In genomic region chr2:3677436-3677835, GRCh38 we compare ENCODE assay signal across 40 cellular contexts. TPM values are rescaled to one million over a fixed set of nuclear protein-coding genes. Genes with fewer than 3 reads are reported as not detected.
"Had no signal": no experiment of that assay in that cellular context is flagged by ENCODE, and none has a peak within 500 bp of the region (broad histone marks: within the 10 kb centered on the region; RNA-seq: fewer than 3 reads in every experiment).

No MANE protein-coding gene starts in this region.

- H3K27ac Mint-ChIP-seq: activated B cell treated with CpG ODN at 0.5 μM for 24 hours; activated CD4-positive, alpha-beta memory T cell treated with anti-CD3 and anti-CD28 coated beads for 36 hours; activated CD4-positive, alpha-beta T cell treated with anti-CD3 and anti-CD28 coated beads, Interleukin-2, amount 10 ng/mL, durations not matched to agents 24 days and 14 days; activated CD8-positive, alpha-beta T cell treated with anti-CD3 and anti-CD28 coated beads for 36 hours; activated naive CD4-positive, alpha-beta T cell treated with anti-CD3 and anti-CD28 coated beads, Interleukin-2, amount 10 ng/mL, durations not matched to agents 7 days and 5 days; activated naive CD4-positive, alpha-beta T cell treated with anti-CD3 and anti-CD28 coated beads, Interleukin-2, amount 50 U/mL, for 24 hours; activated naive CD8-positive, alpha-beta T cell; activated naive CD8-positive, alpha-beta T cell treated with anti-CD3 and anti-CD28 coated beads, Interleukin-2, amount 10 ng/mL, durations not matched to agents 7 days and 5 days; activated naive CD8-positive, alpha-beta T cell treated with anti-CD3 and anti-CD28 coated beads, Interleukin-2, amount 50 U/mL, for 24 hours; activated T-cell treated with anti-CD3 and anti-CD28 coated beads, Interleukin-2, amount 50 U/mL, for 72 hours; activated T-helper 1 cell treated with anti-CD3 and anti-CD28 coated beads, Interleukin-12 subunit alpha, Interleukin-12 subunit beta, Interleukin-2, Interleukin-4 antibody, amounts not matched to agents 30 ng/mL and 10 ng/mL and 1 ng/mL, durations not matched to agents 14 hours and 24 hours and 36 hours; activated T-helper 2 cell treated with anti-CD3 and anti-CD28 coated beads, Interferon-gamma antibody, Interleukin-2, Interleukin-4, amounts not matched to agents 10 μg/mL and 5 μg/mL and 100 μg/mL, durations not matched to agents 14 hours and 24 hours and 36 hours; brain; T-helper 1 cell treated with Interleukin-12 subunit alpha and Interleukin-12 subunit beta and Interleukin-4 antibody, amounts not matched to agents 30 μg/mL and 1 μg/mL, for 36 hours; T-helper 2 cell treated with Interferon-gamma antibody and Interleukin-4, amounts not matched to agents 5 μg/mL and 100 μg/mL, for 36 hours had no signal

- ATAC-seq: activated CD8-positive, alpha-beta T cell treated with anti-CD3 and anti-CD28 coated beads for 36 hours; activated naive CD8-positive, alpha-beta T cell treated with anti-CD3 and anti-CD28 coated beads, Interleukin-2, amount 50 U/mL, for 24 hours; activated T-cell treated with anti-CD3 and anti-CD28 coated beads, Interleukin-2, amount 50 U/mL, for 4 hours; activated T-cell treated with anti-CD3 and anti-CD28 coated beads, Interleukin-2, amount 50 U/mL, for 72 hours had no signal

- H3K4me3 ChIP-seq: ascending aorta, cardiac muscle cell had no signal

- H3K27me3 ChIP-seq: ascending aorta, cardiac muscle cell had no signal

- H3K9me3 Mint-ChIP-seq: activated B cell treated with CpG ODN at 0.5 μM for 24 hours; activated CD4-positive, alpha-beta memory T cell treated with anti-CD3 and anti-CD28 coated beads for 36 hours; activated CD4-positive, alpha-beta T cell treated with anti-CD3 and anti-CD28 coated beads, Interleukin-2, amount 10 ng/mL, durations not matched to agents 24 days and 14 days; activated CD8-positive, alpha-beta T cell treated with anti-CD3 and anti-CD28 coated beads for 36 hours; activated naive CD4-positive, alpha-beta T cell treated with anti-CD3 and anti-CD28 coated beads, Interleukin-2, amount 10 ng/mL, durations not matched to agents 7 days and 5 days; activated naive CD4-positive, alpha-beta T cell treated with anti-CD3 and anti-CD28 coated beads, Interleukin-2, amount 50 U/mL, for 24 hours; activated naive CD8-positive, alpha-beta T cell treated with anti-CD3 and anti-CD28 coated beads, Interleukin-2, amount 10 ng/mL, durations not matched to agents 7 days and 5 days; activated naive CD8-positive, alpha-beta T cell treated with anti-CD3 and anti-CD28 coated beads, Interleukin-2, amount 50 U/mL, for 24 hours; activated T-cell treated with anti-CD3 and anti-CD28 coated beads, Interleukin-2, amount 50 U/mL, for 4 hours; activated T-cell treated with anti-CD3 and anti-CD28 coated beads, Interleukin-2, amount 50 U/mL, for 72 hours; activated T-helper 1 cell treated with anti-CD3 and anti-CD28 coated beads, Interleukin-12 subunit alpha, Interleukin-12 subunit beta, Interleukin-2, Interleukin-4 antibody, amounts not matched to agents 30 ng/mL and 10 ng/mL and 1 ng/mL, durations not matched to agents 14 hours and 24 hours and 36 hours; activated T-helper 2 cell treated with anti-CD3 and anti-CD28 coated beads, Interferon-gamma antibody, Interleukin-2, Interleukin-4, amounts not matched to agents 10 μg/mL and 5 μg/mL and 100 μg/mL, durations not matched to agents 14 hours and 24 hours and 36 hours; brain; central memory CD8-positive, alpha-beta T cell; T-helper 1 cell treated with Interleukin-12 subunit alpha and Interleukin-12 subunit beta and Interleukin-4 antibody, amounts not matched to agents 30 μg/mL and 1 μg/mL, for 36 hours; T-helper 2 cell treated with Interferon-gamma antibody and Interleukin-4, amounts not matched to agents 5 μg/mL and 100 μg/mL, for 36 hours had no signal

- H3K27ac ChIP-seq: ascending aorta, cardiac muscle cell, VCaP had no signal

- H3K4me1 Mint-ChIP-seq: activated B cell treated with CpG ODN at 0.5 μM for 24 hours; activated CD4-positive, alpha-beta T cell treated with anti-CD3 and anti-CD28 coated beads, Interleukin-2, amount 10 ng/mL, durations not matched to agents 24 days and 14 days; activated naive CD4-positive, alpha-beta T cell treated with anti-CD3 and anti-CD28 coated beads, Interleukin-2, amount 10 ng/mL, durations not matched to agents 7 days and 5 days; activated naive CD4-positive, alpha-beta T cell treated with anti-CD3 and anti-CD28 coated beads, Interleukin-2, amount 50 U/mL, for 24 hours; activated naive CD8-positive, alpha-beta T cell treated with anti-CD3 and anti-CD28 coated beads, Interleukin-2, amount 10 ng/mL, durations not matched to agents 7 days and 5 days; activated naive CD8-positive, alpha-beta T cell treated with anti-CD3 and anti-CD28 coated beads, Interleukin-2, amount 50 U/mL, for 24 hours; central memory CD8-positive, alpha-beta T cell had no signal

- DNase-seq: activated B cell treated with CpG ODN at 0.5 μM for 24 hours; activated CD4-positive, alpha-beta memory T cell treated with anti-CD3 and anti-CD28 coated beads for 36 hours; activated CD4-positive, alpha-beta T cell treated with anti-CD3 and anti-CD28 coated beads for 4 hours; activated CD4-positive, alpha-beta T cell treated with anti-CD3 and anti-CD28 coated beads, Interleukin-2, amount 10 ng/mL, durations not matched to agents 24 days and 14 days; activated CD4-positive, alpha-beta T cell treated with anti-CD3 and anti-CD28 coated beads, Interleukin-2, amount 50 U/mL, for 1 hour; activated CD4-positive, alpha-beta T cell treated with anti-CD3 and anti-CD28 coated beads, Interleukin-2, amount 50 U/mL, for 4 hours; activated CD4-positive, CD25-positive, alpha-beta regulatory T cell treated with anti-CD3 and anti-CD28 coated beads, Interleukin-2, amount 50 U/mL, for 72 hours; activated CD8-positive, alpha-beta memory T cell treated with anti-CD3 and anti-CD28 coated beads, Interleukin-2, amount 50 U/mL, for 4 hours; activated CD8-positive, alpha-beta T cell treated with anti-CD3 and anti-CD28 coated beads for 36 hours; activated effector memory CD4-positive, alpha-beta T cell treated with Interleukin-2 at 50 U/mL for 16 hours; activated gamma-delta T cell; activated naive CD4-positive, alpha-beta T cell treated with anti-CD3 and anti-CD28 coated beads, Interleukin-2, amount 10 ng/mL, durations not matched to agents 7 days and 5 days; activated naive CD4-positive, alpha-beta T cell treated with Interleukin-2 at 50 U/mL for 16 hours; activated naive CD8-positive, alpha-beta T cell treated with anti-CD3 and anti-CD28 coated beads, Interleukin-2, amount 10 ng/mL, durations not matched to agents 7 days and 5 days; activated naive CD8-positive, alpha-beta T cell treated with anti-CD3 and anti-CD28 coated beads, Interleukin-2, amount 50 U/mL, for 24 hours; activated T-cell treated with anti-CD3 and anti-CD28 coated beads for 4 hours; activated T-cell treated with anti-CD3 and anti-CD28 coated beads, Interleukin-2, amount 50 U/mL, for 1 hour; activated T-cell treated with anti-CD3 and anti-CD28 coated beads, Interleukin-2, amount 50 U/mL, for 4 hours; activated T-cell treated with anti-CD3 and anti-CD28 coated beads, Interleukin-2, amount 50 U/mL, for 72 hours; amygdala; anterior cingulate cortex; caudate nucleus; cerebellar nuclear complex; T-helper 1 cell; T-helper 2 cell; T-helper 9 cell had no signal

- H3K9me3 ChIP-seq: ascending aorta had no signal

- H3K36me3 ChIP-seq: ascending aorta, cardiac muscle cell had no signal

- H3K4me3 Mint-ChIP-seq: activated B cell treated with CpG ODN at 0.5 μM for 24 hours; activated CD4-positive, alpha-beta memory T cell treated with anti-CD3 and anti-CD28 coated beads for 36 hours; activated CD4-positive, alpha-beta T cell treated with anti-CD3 and anti-CD28 coated beads, Interleukin-2, amount 10 ng/mL, durations not matched to agents 24 days and 14 days; activated CD8-positive, alpha-beta T cell treated with anti-CD3 and anti-CD28 coated beads for 36 hours; activated naive CD4-positive, alpha-beta T cell treated with anti-CD3 and anti-CD28 coated beads, Interleukin-2, amount 10 ng/mL, durations not matched to agents 7 days and 5 days; activated naive CD4-positive, alpha-beta T cell treated with anti-CD3 and anti-CD28 coated beads, Interleukin-2, amount 50 U/mL, for 24 hours; activated naive CD8-positive, alpha-beta T cell; activated naive CD8-positive, alpha-beta T cell treated with anti-CD3 and anti-CD28 coated beads, Interleukin-2, amount 10 ng/mL, durations not matched to agents 7 days and 5 days; activated naive CD8-positive, alpha-beta T cell treated with anti-CD3 and anti-CD28 coated beads, Interleukin-2, amount 50 U/mL, for 24 hours; activated T-cell treated with anti-CD3 and anti-CD28 coated beads, Interleukin-2, amount 50 U/mL, for 4 hours; activated T-cell treated with anti-CD3 and anti-CD28 coated beads, Interleukin-2, amount 50 U/mL, for 72 hours; activated T-helper 1 cell treated with anti-CD3 and anti-CD28 coated beads, Interleukin-12 subunit alpha, Interleukin-12 subunit beta, Interleukin-2, Interleukin-4 antibody, amounts not matched to agents 30 ng/mL and 10 ng/mL and 1 ng/mL, durations not matched to agents 14 hours and 24 hours and 36 hours; brain; central memory CD8-positive, alpha-beta T cell; T-helper 1 cell treated with Interleukin-12 subunit alpha and Interleukin-12 subunit beta and Interleukin-4 antibody, amounts not matched to agents 30 μg/mL and 1 μg/mL, for 36 hours; T-helper 2 cell treated with Interferon-gamma antibody and Interleukin-4, amounts not matched to agents 5 μg/mL and 100 μg/mL, for 36 hours had no signal

- H3K27me3 Mint-ChIP-seq: activated CD4-positive, alpha-beta T cell treated with anti-CD3 and anti-CD28 coated beads, Interleukin-2, amount 10 ng/mL, durations not matched to agents 24 days and 14 days; activated naive CD4-positive, alpha-beta T cell treated with anti-CD3 and anti-CD28 coated beads, Interleukin-2, amount 50 U/mL, for 24 hours; activated naive CD8-positive, alpha-beta T cell treated with anti-CD3 and anti-CD28 coated beads, Interleukin-2, amount 10 ng/mL, durations not matched to agents 7 days and 5 days; activated naive CD8-positive, alpha-beta T cell treated with anti-CD3 and anti-CD28 coated beads, Interleukin-2, amount 50 U/mL, for 24 hours had no signal

- H3K4me1 ChIP-seq: ascending aorta had no signal

- H3K36me3 Mint-ChIP-seq: activated CD4-positive, alpha-beta memory T cell treated with anti-CD3 and anti-CD28 coated beads for 36 hours; activated naive CD4-positive, alpha-beta T cell treated with anti-CD3 and anti-CD28 coated beads, Interleukin-2, amount 10 ng/mL, durations not matched to agents 7 days and 5 days; activated naive CD4-positive, alpha-beta T cell treated with anti-CD3 and anti-CD28 coated beads, Interleukin-2, amount 50 U/mL, for 24 hours; activated naive CD8-positive, alpha-beta T cell; activated naive CD8-positive, alpha-beta T cell treated with anti-CD3 and anti-CD28 coated beads, Interleukin-2, amount 10 ng/mL, durations not matched to agents 7 days and 5 days; brain had no signal

RNA-seq across cellular contexts. Expression of gene ALLC, which starts 19.4 kb away (rescaled TPM):
- total RNA-seq: activated B cell treated with CpG ODN at 0.5 μM for 24 hours; activated CD4-positive, alpha-beta memory T cell treated with anti-CD3 and anti-CD28 coated beads for 36 hours; activated CD4-positive, alpha-beta T cell treated with anti-CD3 and anti-CD28 coated beads, Interleukin-2, amount 10 ng/mL, durations not matched to agents 24 days and 14 days; activated CD8-positive, alpha-beta memory T cell treated with anti-CD3 and anti-CD28 coated beads for 36 hours; activated CD8-positive, alpha-beta T cell treated with anti-CD3 and anti-CD28 coated beads for 36 hours; activated naive CD8-positive, alpha-beta T cell treated with anti-CD3 and anti-CD28 coated beads, Interleukin-2, amount 10 ng/mL, durations not matched to agents 7 days and 5 days; activated T-cell treated with anti-CD3 and anti-CD28 coated beads, Interleukin-2, amount 50 U/mL, for 4 hours; activated T-cell treated with anti-CD3 and anti-CD28 coated beads, Interleukin-2, amount 50 U/mL, for 72 hours; activated T-helper 1 cell treated with anti-CD3 and anti-CD28 coated beads, Interleukin-12 subunit alpha, Interleukin-12 subunit beta, Interleukin-2, Interleukin-4 antibody, amounts not matched to agents 30 ng/mL and 10 ng/mL and 1 ng/mL, durations not matched to agents 14 hours and 24 hours and 36 hours; activated T-helper 2 cell treated with anti-CD3 and anti-CD28 coated beads, Interferon-gamma antibody, Interleukin-2, Interleukin-4, amounts not matched to agents 10 μg/mL and 5 μg/mL and 100 μg/mL, durations not matched to agents 14 hours and 24 hours and 36 hours; ascending aorta; bronchial epithelial cell; cardiac muscle cell had no signal
- polyA plus RNA-seq: cardiac muscle cell had no signal

RNA-seq across cellular contexts. Expression of gene DCDC2C, which starts 25.9 kb away (rescaled TPM):
- total RNA-seq: activated B cell treated with CpG ODN at 0.5 μM for 24 hours; activated CD4-positive, alpha-beta memory T cell treated with anti-CD3 and anti-CD28 coated beads for 36 hours; activated CD4-positive, alpha-beta T cell treated with anti-CD3 and anti-CD28 coated beads, Interleukin-2, amount 10 ng/mL, durations not matched to agents 24 days and 14 days; activated CD8-positive, alpha-beta memory T cell treated with anti-CD3 and anti-CD28 coated beads for 36 hours; activated CD8-positive, alpha-beta T cell treated with anti-CD3 and anti-CD28 coated beads for 36 hours; activated naive CD8-positive, alpha-beta T cell treated with anti-CD3 and anti-CD28 coated beads, Interleukin-2, amount 10 ng/mL, durations not matched to agents 7 days and 5 days; activated T-cell treated with anti-CD3 and anti-CD28 coated beads, Interleukin-2, amount 50 U/mL, for 4 hours; activated T-cell treated with anti-CD3 and anti-CD28 coated beads, Interleukin-2, amount 50 U/mL, for 72 hours; activated T-helper 1 cell treated with anti-CD3 and anti-CD28 coated beads, Interleukin-12 subunit alpha, Interleukin-12 subunit beta, Interleukin-2, Interleukin-4 antibody, amounts not matched to agents 30 ng/mL and 10 ng/mL and 1 ng/mL, durations not matched to agents 14 hours and 24 hours and 36 hours; activated T-helper 2 cell treated with anti-CD3 and anti-CD28 coated beads, Interferon-gamma antibody, Interleukin-2, Interleukin-4, amounts not matched to agents 10 μg/mL and 5 μg/mL and 100 μg/mL, durations not matched to agents 14 hours and 24 hours and 36 hours; bronchial epithelial cell; cardiac muscle cell had no signal
- polyA plus RNA-seq: adipose tissue, cardiac muscle cell had no signal
